In the genomic region with DNA sequence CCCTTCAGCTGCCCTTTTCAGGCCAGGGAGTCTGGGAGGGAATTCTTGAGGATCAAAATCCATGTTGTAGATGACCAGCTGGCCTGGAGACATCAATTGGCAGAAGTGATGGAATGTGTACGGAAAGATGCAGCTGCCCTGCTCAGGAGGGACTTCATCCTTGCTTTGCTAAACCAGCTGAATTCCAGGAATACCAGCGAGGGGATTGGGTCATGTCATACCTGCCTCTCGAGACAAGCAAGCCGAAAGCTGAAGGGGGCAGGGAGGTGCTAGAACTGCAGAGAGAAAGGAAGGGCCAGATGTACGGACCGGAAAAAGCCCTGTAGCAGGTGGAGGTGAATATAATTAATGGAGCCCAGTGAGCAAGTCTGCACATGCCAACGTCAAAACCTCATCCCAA, we compare ENCODE assay signal across 24 cellular contexts. TPM values are rescaled to one million over a fixed set of nuclear protein-coding genes. Genes with fewer than 3 reads are reported as not detected.
DNase-seq lines count a peak whose midpoint lies in the region; ATAC-seq, FAIRE-seq and TF ChIP-seq lines count a peak whose summit lies in the region.
"Had no signal": no experiment of that assay in that cellular context is flagged by ENCODE, and none has a peak within 500 bp of the region (broad histone marks: within the 10 kb centered on the region; RNA-seq: fewer than 3 reads in every experiment).

No MANE protein-coding gene starts in this region.

- H3K9me3 ChIP-seq in right atrium auricular region: no peaks in the 10 kb centered on the region
- H3K9me3 ChIP-seq in right cardiac atrium (ENCODE audit: control insufficient read depth, low read length): no peaks in the 10 kb centered on the region
- H3K9me3 ChIP-seq in H1 (ENCODE audit: insufficient read depth in 2 of 2, low read depth in 1 of 2, low read length in 1 of 2): no peaks in the 10 kb centered on the region

- H2BK15ac ChIP-seq in H1 (ENCODE audit: low read length): no peak overlapping the region

- TF ChIP-seq EP300 in H1 (IDR thresholded peaks at IDR 0.05; ENCODE audit: borderline replicate concordance in 1 of 2, low read depth in 2 of 2, low read length in 2 of 2): no peak

- no peak overlapping the region for H2BK120ac ChIP-seq in H1 (replicated peaks; ENCODE audit: low read depth, low read length)

- no peaks in the 10 kb centered on the region for H3K79me2 ChIP-seq in H1 (ENCODE audit: control insufficient read depth in 1 of 2, insufficient read depth in 2 of 2, low read length in 2 of 2)

- H3K36me3 Mint-ChIP-seq in mesothelial cell of epicardium (no peaks in the 10 kb centered on the region), osteocyte (ENCODE audit: unreplicated experiment) (no peaks in the 10 kb centered on the region), T-cell (no peaks in the 10 kb centered on the region)

- H3K4me3 Mint-ChIP-seq in mesothelial cell of epicardium (no peak overlapping the region), osteocyte (ENCODE audit: unreplicated experiment) (no peak overlapping the region), T-cell (no peak overlapping the region)
- H3K4me3 Mint-ChIP-seq: CD4-positive, alpha-beta T cell had no signal

- intact Hi-C loops in right cardiac atrium (cut with DNase I): loop anchor here in 2 of 4 donors (5.0 to 10.0 kb wide), 3 partner anchors 289 to 527 kb away; no protein-coding TSS in a partner anchor

- no peak overlapping the region for H3K4ac ChIP-seq in H1 (replicated peaks; ENCODE audit: insufficient read length, low read depth, low read length)

- no peak overlapping the region for H4K8ac ChIP-seq in H1 (ENCODE audit: extremely low read depth, insufficient read depth, low read length)

- no peak overlapping the region for H3K56ac ChIP-seq in H1 (replicated peaks; ENCODE audit: insufficient read length, low read depth, low read length)

- H3K4me3 ChIP-seq in right atrium auricular region: no peak overlapping the region
- H3K4me3 ChIP-seq in right cardiac atrium (ENCODE audit: low read length): no peak overlapping the region
- no peak overlapping the region for H3K4me3 ChIP-seq in H1 (ENCODE audit: extremely low read depth in 1 of 4, insufficient read depth in 2 of 4, low read depth in 3 of 4, low read length in 4 of 4)
- H3K4me3 ChIP-seq: PC-9 had no signal

- H3K27me3 ChIP-seq in right atrium auricular region (no peaks in the 10 kb centered on the region), right cardiac atrium (ENCODE audit: control insufficient read depth, insufficient read depth) (no peaks in the 10 kb centered on the region), H1 (replicated peaks in 1 of 4; ENCODE audit: control insufficient read depth in 3 of 4, extremely low read depth in 1 of 4, insufficient read depth in 3 of 4, low read length in 3 of 4) (no peaks in the 10 kb centered on the region; a peak in 1 of 7 replicates)

- ATAC-seq in right cardiac atrium: no peak
- no peak for ATAC-seq in GM21825 (IDR thresholded peaks at IDR 0.05; ENCODE audit: unreplicated experiment)
- no peak for ATAC-seq in T-cell (replicated peaks in 1 of 4)

- H2AFZ ChIP-seq in H1 (ENCODE audit: low read length): no peak overlapping the region
- H2AFZ ChIP-seq: PC-9 had no signal

- TF ChIP-seq RAD21 in H1 (IDR thresholded peaks at IDR 0.05 in 1 of 2, conservative IDR thresholded peaks at IDR 0.05 in 1 of 2; ENCODE audit: low read depth in 2 of 2, low read length in 2 of 2): no peak

- no peaks in the 10 kb centered on the region for H3K4me1 ChIP-seq in right atrium auricular region
- H3K4me1 ChIP-seq in right cardiac atrium (ENCODE audit: control insufficient read depth, insufficient read depth, low read length): no peaks in the 10 kb centered on the region
- peaks cover 1 to 9% (median 7%) of the 10 kb centered on the region in 4 experiments; a peak in 4 of 7 replicates for H3K4me1 ChIP-seq in H1 (replicated peaks in 1 of 4; ENCODE audit: control insufficient read depth in 3 of 4, insufficient read depth in 4 of 4, low read length in 3 of 4)

- H2BK12ac ChIP-seq in H1 (ENCODE audit: low read depth, low read length): 0 out of 2 replicates have a peak overlapping the region, but pooled peaks have one; percentile 6

- H4K5ac ChIP-seq in H1 (ENCODE audit: insufficient read length, low read depth, low read length): no peak overlapping the region

- H3K23ac ChIP-seq in H1 (ENCODE audit: insufficient read length): no peak overlapping the region

- H3K27ac Mint-ChIP-seq in mesothelial cell of epicardium: peak overlapping the region; percentile 51
- H3K27ac Mint-ChIP-seq in osteocyte (ENCODE audit: unreplicated experiment): no peak overlapping the region
- H3K27ac Mint-ChIP-seq in T-cell: no peak overlapping the region
- H3K27ac Mint-ChIP-seq: CD4-positive, alpha-beta T cell had no signal

- H3K27me3 Mint-ChIP-seq in mesothelial cell of epicardium (ENCODE audit: low read depth) (peaks cover 21% of the 10 kb centered on the region), osteocyte (ENCODE audit: unreplicated experiment) (peaks cover 14% of the 10 kb centered on the region), T-cell (peaks cover 5 to 22% of the 10 kb centered on the region in 2 donors)

- H2AK5ac ChIP-seq in H1 (ENCODE audit: low read depth, low read length): no peak overlapping the region

- H3K9ac ChIP-seq in H1 (replicated peaks in 1 of 4; ENCODE audit: extremely low read depth in 1 of 4, low read depth in 3 of 4, low read length in 3 of 4): 0 out of 7 replicates have a peak overlapping the region, but pooled peaks of 1 of the 4 experiments have one; percentile 15

- no peaks in the 10 kb centered on the region for H3K79me1 ChIP-seq in H1 (ENCODE audit: low read depth, low read length)

- peak overlapping the region in 1 of 2 experiments; percentile 26; a peak in 1 of 4 replicates for H3K4me2 ChIP-seq in H1 (ENCODE audit: insufficient read depth in 1 of 2, low read depth in 2 of 2, low read length in 2 of 2)
- H3K4me2 ChIP-seq: PC-9 had no signal

- 69% methylated on average over 7 of the region's 7 CpGs for WGBS in right cardiac atrium
- 68% methylated on average over 7 of the region's 7 CpGs; no CpG with 5 or more reads in 1 of the 2 experiments for WGBS in H1 (ENCODE audit: extremely low coverage in 1 of 2, insufficient coverage in 1 of 2, insufficient read length in 1 of 2, insufficient replicate concordance in 2 of 2, low coverage in 1 of 2, low lambda C conversion rate in 2 of 2, missing lambda C conversion rate in 1 of 2), 2 experiments

- H3K18ac ChIP-seq in H1 (ENCODE audit: extremely low read depth, low read length): 0 out of 2 replicates have a peak overlapping the region, but pooled peaks have one; percentile 43

- no peak for TF ChIP-seq POLR2A in H1 (IDR thresholded peaks at IDR 0.05; ENCODE audit: control extremely low read depth in 1 of 2, low read depth in 2 of 2, low read length in 2 of 2)

- no peaks in the 10 kb centered on the region for H3K23me2 ChIP-seq in H1 (ENCODE audit: low read depth, low read length)

- H3K36me3 ChIP-seq in right atrium auricular region (no peaks in the 10 kb centered on the region), H1 (ENCODE audit: control insufficient read depth in 2 of 4, insufficient read depth in 4 of 4, low read length in 3 of 4) (no peaks in the 10 kb centered on the region)

- H3K4me1 Mint-ChIP-seq in mesothelial cell of epicardium: peaks cover 8% of the 10 kb centered on the region
- no peaks in the 10 kb centered on the region for H3K4me1 Mint-ChIP-seq in osteocyte (ENCODE audit: unreplicated experiment)
- peaks cover 4 to 13% (median 13%) of the 10 kb centered on the region in 3 donors for H3K4me1 Mint-ChIP-seq in T-cell

- H3K9me3 Mint-ChIP-seq in mesothelial cell of epicardium (peaks cover 6% of the 10 kb centered on the region), osteocyte (ENCODE audit: unreplicated experiment) (peaks cover 7% of the 10 kb centered on the region), T-cell (no peaks in the 10 kb centered on the region)
- H3K9me3 Mint-ChIP-seq: CD4-positive, alpha-beta T cell had no signal

- no peaks in the 10 kb centered on the region for H4K20me1 ChIP-seq in H1 (replicated peaks in 1 of 2; ENCODE audit: control insufficient read depth in 1 of 2, insufficient read depth in 2 of 2, low read length in 2 of 2)

- CTCF ChIA-PET in H1 (lab: Charles Lee; ENCODE audit: partially characterized antibody) (interaction anchor here (0.6 to 5.3 kb wide), 25 partner anchors 10 to 609 kb away, joined by 3 to 35 read pairs (median 4); partner anchors contain the start of gene NTN1), T-cell (lab: Charles Lee) (no interaction called here)

- H2BK5ac ChIP-seq in H1 (ENCODE audit: low read depth, low read length): no peak overlapping the region

- no peak overlapping the region for H3K27ac ChIP-seq in right atrium auricular region
- H3K27ac ChIP-seq in right cardiac atrium (ENCODE audit: low read length): no peak overlapping the region
- no peak overlapping the region for H3K27ac ChIP-seq in H1 (ENCODE audit: low read depth, low read length)
- H3K27ac ChIP-seq: HL-60, PC-9, RWPE1 had no signal

- H2BK20ac ChIP-seq in H1 (ENCODE audit: low read length): peak overlapping the region; percentile 5; the same call in 1 of the 2 replicates

- DNase-seq in right atrium auricular region (ENCODE audit: low spot score) (peak; percentile 38), right cardiac atrium (no peak), H1 (ENCODE audit: low read depth in 1 of 2, low spot score in 2 of 2) (no peak), mesothelial cell of epicardium (ENCODE audit: low spot score in 2 of 2, unreplicated experiment in 2 of 2) (no peak), urothelium cell line (ENCODE audit: low spot score) (peak; percentile 21), osteocyte (ENCODE audit: extremely low spot score, unreplicated experiment) (no peak), T-cell (no peak)
- DNase-seq: CD4-positive, alpha-beta T cell; DMS53; EL; H7; IMR-90; Karpas-422; NCI-H1092 treated with DMSO at 0.1 percent for 48 hours; NCI-H187 treated with DMSO at 0.1 percent for 48 hours; NCI-H345; NCI-H524 treated with DMSO at 0.1 percent for 48 hours; SIG-M5 had no signal

- peak overlapping the region; percentile 9 for H4K91ac ChIP-seq in H1 (replicated peaks; ENCODE audit: insufficient read length, low read length)

- TF ChIP-seq CTCF in right atrium auricular region (IDR thresholded peaks at IDR 0.05) (no peak), H1 (IDR thresholded peaks at IDR 0.05; ENCODE audit: control extremely low read depth in 1 of 3, insufficient read depth in 1 of 3, low read depth in 1 of 3, low read length in 3 of 3) (no peak), mesothelial cell of epicardium (IDR thresholded peaks at IDR 0.05; ENCODE audit: unreplicated experiment) (no peak), osteocyte (IDR thresholded peaks at IDR 0.05) (no peak)

- no peak overlapping the region for H3K14ac ChIP-seq in H1 (ENCODE audit: insufficient read length)

- no peak for FAIRE-seq in H1 (lab: Jason Lieb, UNC)
- no peak for FAIRE-seq in urothelium cell line (lab: Jason Lieb, UNC)
- FAIRE-seq: A204.1 had no signal

- POLR2A ChIA-PET in H1 (lab: Charles Lee; ENCODE audit: partially characterized antibody): interaction anchor here (1.1 to 1.5 kb wide), 4 partner anchors 9 to 208 kb away, joined by 3 to 4 read pairs (median 3); no protein-coding TSS in a partner anchor
- POLR2A ChIA-PET in T-cell (lab: Charles Lee): interaction anchor here in 1 of 2 donors (0.7 kb wide), 1 partner anchor 42 kb away, joined by 3 read pairs; no protein-coding TSS in a partner anchor

RNA-seq across cellular contexts. Expression of gene NTN1, which starts 25.6 kb away (rescaled TPM):
- total RNA-seq in right atrium auricular region: 100 to 1,000 TPM; 142 to 163 TPM
- 100 to 1,000 TPM; 140 to 265 (median 184) TPM for total RNA-seq in right cardiac atrium
- 90.5 TPM for polyA plus RNA-seq in right cardiac atrium
- total RNA-seq in H1 (2021; fragmentation: NEBNext Ultra II Directional; extraction: Animal tissue kit (Norgen Biotek cat#: 25700)): 2.0 and 2.3 TPM in 2 replicates
- 2.0 and 3.6 TPM in 2 replicates for polyA plus RNA-seq in H1 (2011; rRNA removed)
- 2.2 TPM for polyA plus RNA-seq in H1 (2011; cell fraction: cytosol; rRNA removed)
- 4.4 TPM for polyA plus RNA-seq in H1 (2011; cell fraction: nucleus; rRNA removed)
- polyA plus RNA-seq in H1 (2012, experiment 1 of 2): 1.5 to 2.2 TPM (median 2.1 TPM) in 4 replicates
- 1.9 TPM for polyA plus RNA-seq in H1 (2012, experiment 2 of 2)
- 2.0 TPM for polyA plus RNA-seq in H1 (2013, experiment 1 of 2)
- polyA plus RNA-seq in H1 (2013, experiment 2 of 2): 2.1 TPM
- 1.2 and 1.4 TPM in 2 replicates for polyA minus RNA-seq in H1 (2011; rRNA and poly(A)+ RNA removed)
- 2.0 TPM for polyA minus RNA-seq in H1 (2011; cell fraction: cytosol; rRNA and poly(A)+ RNA removed)
- polyA minus RNA-seq in H1 (2011; cell fraction: nucleus; rRNA and poly(A)+ RNA removed): 6.2 TPM
- 2.3 to 2.6 TPM (median 2.5 TPM) in 3 replicates for total RNA-seq in mesothelial cell of epicardium
- total RNA-seq in osteocyte: 19.9 and 21.4 TPM in 2 replicates
- total RNA-seq in T-cell: under 1 TPM in 4 of 5 donors, not detected in 1; 0.07 to 0.15 (median 0.12) TPM
- total RNA-seq: HT1080 had no signal

RNA-seq across cellular contexts. Expression of gene PIK3R5, which starts 30.2 kb away (rescaled TPM):
- total RNA-seq in right atrium auricular region (1 to 10 TPM; 5.0 to 7.5 TPM), right cardiac atrium (1 to 10 TPM; 2.7 to 5.2 (median 5.0) TPM), mesothelial cell of epicardium (0.18 to 0.27 TPM (median 0.25 TPM) in 3 replicates), osteocyte (not detected in 2 replicates), T-cell (100 to 1,000 TPM; 118 to 210 (median 151) TPM)
- polyA plus RNA-seq in right cardiac atrium (2.0 TPM), H1 (2011; rRNA removed) (2.7 and 4.2 TPM in 2 replicates)
- total RNA-seq in H1 (2021; fragmentation: NEBNext Ultra II Directional; extraction: Animal tissue kit (Norgen Biotek cat#: 25700)): 4.3 and 4.5 TPM in 2 replicates
- polyA plus RNA-seq in H1 (2011; cell fraction: cytosol; rRNA removed): 2.9 TPM
- polyA plus RNA-seq in H1 (2011; cell fraction: nucleus; rRNA removed): 6.8 TPM
- 3.5 to 6.0 TPM (median 3.9 TPM) in 4 replicates for polyA plus RNA-seq in H1 (2012, experiment 1 of 2)
- 2.5 TPM for polyA plus RNA-seq in H1 (2012, experiment 2 of 2)
- 3.0 TPM for polyA plus RNA-seq in H1 (2013, experiment 1 of 2)
- 2.9 TPM for polyA plus RNA-seq in H1 (2013, experiment 2 of 2)
- 4.7 and 5.2 TPM in 2 replicates for polyA minus RNA-seq in H1 (2011; rRNA and poly(A)+ RNA removed)
- polyA minus RNA-seq in H1 (2011; cell fraction: cytosol; rRNA and poly(A)+ RNA removed): 4.8 TPM
- polyA minus RNA-seq in H1 (2011; cell fraction: nucleus; rRNA and poly(A)+ RNA removed): 6.2 TPM
- total RNA-seq: HT1080, IMR-90, PC-9 had no signal
- polyA plus RNA-seq: IMR-90 had no signal

Comparison
In these comparisons a context has a peak if more than half of its experiments do, and no peak if none do; other contexts are left out.
1. DNase-seq: peak in right atrium auricular region (single experiment) and urothelium cell line (single experiment); none in right cardiac atrium (0 of 3), H1 (0 of 2), mesothelial cell of epicardium (0 of 2), osteocyte (single experiment) and T-cell (0 of 34).
2. RNA of gene PIK3R5, which starts 30.2 kb away (total RNA-seq): 118 to 210 TPM in T-cell; 5.0 to 7.5 TPM in right atrium auricular region, 2.7 to 5.2 TPM in right cardiac atrium, 4.3 to 4.5 TPM in H1, 0.18 to 0.27 TPM in mesothelial cell of epicardium and not detected in osteocyte; every median in the first group is over 10 times any median in the second.